Comparison of ENCODE assay signal across 1 cellular context in genomic region chr9:134933076-134933659, GRCh38.
TF ChIP-seq lines count a peak whose summit lies in the region.

No MANE protein-coding gene starts in this region.

TF ChIP-seq in GM12878, 131 proteins besides CTCF, POLR2A, EP300 and RAD21:
- TF ChIP-seq SKIL (IDR thresholded peaks at IDR 0.05; ENCODE audit: low read depth, poor library complexity, severe bottlenecking) = no peak
- TF ChIP-seq YBX1 (IDR thresholded peaks at IDR 0.05) = no peak
- TF ChIP-seq ZBTB40 (IDR thresholded peaks at IDR 0.05; ENCODE audit: borderline replicate concordance) = no peak
- no peak for TF ChIP-seq GATAD2B (conservative IDR thresholded peaks at IDR 0.05; ENCODE audit: low read depth)
- no peak for TF ChIP-seq ZNF217 (IDR thresholded peaks at IDR 0.05)
- TF ChIP-seq SP1 (IDR thresholded peaks at IDR 0.05; ENCODE audit: low read depth, low read length) = no peak
- TF ChIP-seq WRNIP1 (IDR thresholded peaks at IDR 0.05; ENCODE audit: borderline replicate concordance, low read depth, low read length) = no peak
- TF ChIP-seq PBX3 (IDR thresholded peaks at IDR 0.05; ENCODE audit: insufficient replicate concordance, low read depth, low read length) = no peak
- no peak for TF ChIP-seq ZNF622 (IDR thresholded peaks at IDR 0.05)
- TF ChIP-seq TAF1 (IDR thresholded peaks at IDR 0.05; ENCODE audit: borderline replicate concordance, low read depth, low read length) = no peak
- TF ChIP-seq ASH2L (IDR thresholded peaks at IDR 0.05; ENCODE audit: borderline replicate concordance, low read depth) = no peak
- no peak for TF ChIP-seq HCFC1 (IDR thresholded peaks at IDR 0.05; ENCODE audit: low read length)
- no peak for TF ChIP-seq SIN3A (IDR thresholded peaks at IDR 0.05; ENCODE audit: low read depth, low read length)
- no peak for TF ChIP-seq CHD4 (IDR thresholded peaks at IDR 0.05)
- no peak for TF ChIP-seq SUPT20H (IDR thresholded peaks at IDR 0.05; ENCODE audit: borderline replicate concordance, control insufficient read depth, low read depth, low read length)
- no peak for TF ChIP-seq ZNF592 (IDR thresholded peaks at IDR 0.05)
- no peak for TF ChIP-seq POLR2AphosphoS5 (IDR thresholded peaks at IDR 0.05; ENCODE audit: low read length)
- TF ChIP-seq CREM (IDR thresholded peaks at IDR 0.05; ENCODE audit: low read depth) = no peak
- no peak for TF ChIP-seq BACH1 (IDR thresholded peaks at IDR 0.05; ENCODE audit: borderline replicate concordance)
- TF ChIP-seq RFX5 (IDR thresholded peaks at IDR 0.05; ENCODE audit: low read depth, low read length) = no peak
